ENCODE assay signal across 8 cellular contexts in the genomic region with DNA sequence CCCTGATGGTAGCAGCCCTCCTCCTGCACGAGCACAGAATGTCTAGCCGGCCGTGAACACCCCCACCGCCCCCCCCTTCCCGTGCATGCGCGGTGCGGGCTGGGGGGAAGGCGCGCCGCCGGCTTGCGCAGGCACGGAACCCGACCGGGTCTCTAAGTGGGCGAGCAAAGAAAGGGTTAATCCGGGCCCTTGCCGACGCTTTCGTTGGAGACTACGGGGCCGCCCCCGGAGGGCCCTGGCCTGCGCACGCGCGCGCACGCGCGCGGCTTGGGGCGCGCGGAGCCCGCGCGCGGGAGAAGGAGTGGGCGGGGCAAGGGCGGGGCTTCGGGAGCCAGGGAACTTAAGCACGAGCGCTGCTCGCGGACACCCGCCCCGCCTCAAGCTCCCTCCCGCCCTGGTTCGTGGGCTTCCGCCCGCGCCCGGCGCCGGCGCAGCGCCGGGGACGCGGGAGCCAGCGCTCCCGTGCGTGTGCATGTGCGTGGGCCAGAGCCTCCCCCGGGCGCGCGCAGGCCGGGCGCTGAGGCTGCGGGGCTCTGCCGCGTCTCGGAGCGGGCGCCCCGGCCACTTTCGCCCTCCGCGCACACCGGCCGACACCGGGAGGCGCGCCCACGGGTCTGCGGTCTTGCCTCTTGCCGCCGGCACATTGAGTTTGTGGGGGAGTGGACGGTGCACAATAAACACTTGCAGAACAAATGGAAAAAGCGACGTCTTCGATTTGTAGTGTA. TPM values are rescaled to one million over a fixed set of nuclear protein-coding genes. Genes with fewer than 3 reads are reported as not detected.
DNase-seq lines count a peak whose midpoint lies in the region; ATAC-seq and TF ChIP-seq lines count a peak whose summit lies in the region.

No MANE protein-coding gene starts in this region.

- peaks cover 8 to 13% (median 9%) of the 10 kb centered on the region in 3 donors for H3K36me3 Mint-ChIP-seq in immature natural killer cell

- H3K9me3 Mint-ChIP-seq in immature natural killer cell: no peaks in the 10 kb centered on the region

- peak; percentile 60 for ATAC-seq in GM18870 (IDR thresholded peaks at IDR 0.05; ENCODE audit: unreplicated experiment)
- peak; percentile 64 for ATAC-seq in HG03108 (IDR thresholded peaks at IDR 0.05; ENCODE audit: unreplicated experiment)

- in situ Hi-C loops in ACHN (cut with HindIII; ENCODE audit: low pct_ligation_motif_present, low pct_unique_long_range_greater_than_20kb, low sequenced_read_pairs): no loop called here

- no peak for TF ChIP-seq CTCF in WI38 (IDR thresholded peaks at IDR 0.05; ENCODE audit: low read depth, low read length)
- TF ChIP-seq CTCF in cardiac fibroblast (IDR thresholded peaks at IDR 0.05; ENCODE audit: low read depth, low read length): no peak

- H3K27me3 Mint-ChIP-seq in immature natural killer cell (ENCODE audit: low read depth in 3 of 3): peaks cover 19 to 24% (median 20%) of the 10 kb centered on the region in 3 donors

- peak overlapping the region; percentile 66 for H3K4me3 ChIP-seq in WI38 (ENCODE audit: low read depth, low read length)
- peak overlapping the region; percentile 69 to 76 for H3K4me3 ChIP-seq in cardiac fibroblast (replicated peaks in 1 of 2; ENCODE audit: low read depth in 2 of 2, low read length in 2 of 2)

- H3K4me1 Mint-ChIP-seq in immature natural killer cell: peaks cover 33 to 47% of the 10 kb centered on the region in 2 donors

- H3K27ac Mint-ChIP-seq in immature natural killer cell: peak overlapping the region; percentile 92 to 98 (median 96)

- peak; percentile 93 for DNase-seq in ACHN
- DNase-seq in NCI-H2171 treated with DMSO at 0.1 percent for 48 hours (lab: John Stamatoyannopoulos, UW): peak; percentile 91
- peak; percentile 97 to 98 for DNase-seq in cardiac fibroblast (ENCODE audit: low read depth in 2 of 2)
- DNase-seq in immature natural killer cell: peak; percentile 91 to 95 (median 93)
- DNase-seq in smooth muscle cell of the brain vasculature (ENCODE audit: low read depth, low spot score): peak; percentile 97

- H3K4me3 Mint-ChIP-seq in immature natural killer cell: peak overlapping the region; percentile 88 to 98 (median 95)

RNA-seq across cellular contexts. Expression of gene ZBTB14, which starts 0.6 kb away (rescaled TPM):
- 10 to 100 TPM; 11.6 to 17.9 (median 14.3) TPM for polyA plus RNA-seq in immature natural killer cell

Comparison
In these comparisons a context has a peak if more than half of its experiments do, and no peak if none do; other contexts are left out.
1. Peak in every context shown above with its lines: DNase-seq, ATAC-seq and H3K4me3 ChIP-seq.